In the genomic region with DNA sequence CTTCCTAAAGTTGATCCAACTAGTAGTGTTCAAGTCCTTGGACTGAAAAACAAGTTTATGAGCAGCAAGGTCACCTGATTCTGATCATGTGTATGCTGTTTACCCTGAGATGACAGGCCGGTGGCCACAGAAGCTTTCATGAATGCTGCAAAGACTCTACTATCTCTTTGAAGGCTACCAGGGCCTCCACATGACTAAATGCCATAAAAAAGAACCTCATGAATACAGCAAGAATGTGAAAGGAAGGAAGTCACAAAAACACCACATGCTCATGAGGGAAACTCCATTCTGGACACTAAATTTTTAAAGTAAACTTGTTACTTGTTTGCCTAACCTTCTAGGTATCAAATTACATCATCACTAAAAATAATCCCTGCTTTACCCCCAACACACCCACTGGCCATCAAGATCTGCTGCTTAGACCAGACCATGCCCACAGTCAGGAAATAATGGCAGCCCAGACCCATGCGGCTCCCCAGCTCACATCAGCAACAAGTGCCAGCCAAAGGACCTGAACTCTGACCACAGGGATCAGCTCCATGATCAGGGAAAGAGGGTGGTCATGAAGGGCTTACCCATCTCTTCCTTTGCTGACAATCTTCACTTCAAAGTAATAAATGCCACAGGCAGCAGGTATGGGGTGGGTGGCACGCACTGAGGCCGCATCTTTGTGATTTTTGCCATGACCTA, we compare ENCODE assay signal across 9 cellular contexts. TPM values are rescaled to one million over a fixed set of nuclear protein-coding genes. Genes with fewer than 3 reads are reported as not detected.
DNase-seq lines count a peak whose midpoint lies in the region; ATAC-seq and TF ChIP-seq lines count a peak whose summit lies in the region.
"Had no signal": no experiment of that assay in that cellular context is flagged by ENCODE, and none has a peak within 500 bp of the region (broad histone marks: within the 10 kb centered on the region; RNA-seq: fewer than 3 reads in every experiment).

No MANE protein-coding gene starts in this region.

- H3K4me1 Mint-ChIP-seq in activated CD4-positive, alpha-beta T cell treated with anti-CD3 and anti-CD28 coated beads, Interleukin-2, amount 10 ng/mL, durations not matched to agents 24 days and 14 days = peaks cover 53% of the 10 kb centered on the region
- peaks cover 27% of the 10 kb centered on the region for H3K4me1 Mint-ChIP-seq in activated T-helper 17 cell treated with anti-CD3 and anti-CD28 coated beads, Interleukin-2, amount 50 U/mL, for 72 hours
- H3K4me1 Mint-ChIP-seq in immature natural killer cell = peaks cover 39 to 40% of the 10 kb centered on the region in 2 donors
- H3K4me1 Mint-ChIP-seq in stimulated activated naive CD8-positive, alpha-beta T cell treated with anti-CD3 and anti-CD28 coated beads, Interleukin-15, amount 100 ng/mL, for 72 hours = peaks cover 62% of the 10 kb centered on the region

- no peak for ATAC-seq in activated T-helper 17 cell treated with anti-CD3 and anti-CD28 coated beads, Interleukin-2, amount 50 U/mL, for 72 hours (replicated peaks)
- no peak for ATAC-seq in stimulated activated naive CD8-positive, alpha-beta T cell treated with anti-CD3 and anti-CD28 coated beads, Interleukin-15, amount 100 ng/mL, for 72 hours

- peak overlapping the region; percentile 97 for H3K27ac Mint-ChIP-seq in activated CD4-positive, alpha-beta T cell treated with anti-CD3 and anti-CD28 coated beads, Interleukin-2, amount 10 ng/mL, durations not matched to agents 24 days and 14 days
- H3K27ac Mint-ChIP-seq in activated T-helper 17 cell treated with anti-CD3 and anti-CD28 coated beads, Interleukin-2, amount 50 U/mL, for 72 hours = peak overlapping the region; percentile 57
- peak overlapping the region; percentile 62 to 96 (median 77) for H3K27ac Mint-ChIP-seq in immature natural killer cell
- peak overlapping the region; percentile 74 to 93 for H3K27ac Mint-ChIP-seq in stimulated activated naive CD8-positive, alpha-beta T cell treated with anti-CD3 and anti-CD28 coated beads, Interleukin-15, amount 100 ng/mL, for 72 hours

- intact Hi-C loops in activated CD4-positive, alpha-beta T cell treated with anti-CD3 and anti-CD28 coated beads, Interleukin-2, amount 10 ng/mL, durations not matched to agents 24 days and 14 days (cut with micrococcal nuclease) = loop anchor here (5.0 to 10.0 kb wide), 4 partner anchors 132 to 1040 kb away; a partner anchor contains a TSS

- TF ChIP-seq CTCF in GM20000 (IDR thresholded peaks at IDR 0.05; ENCODE audit: extremely low read depth, missing control alignments) = no peak

- peak; percentile 66 for DNase-seq in activated CD4-positive, alpha-beta T cell treated with anti-CD3 and anti-CD28 coated beads, Interleukin-2, amount 10 ng/mL, durations not matched to agents 24 days and 14 days
- DNase-seq in activated CD4-positive, alpha-beta T cell treated with anti-CD3 and anti-CD28 coated beads for 4 hours = no peak
- DNase-seq in immature natural killer cell (no peak), DMS79 treated with DMSO at 0.1 percent for 48 hours (lab: John Stamatoyannopoulos, UW) (no peak), GM20000 (ENCODE audit: low spot score) (no peak), GM03348 (ENCODE audit: low spot score) (no peak)
- peak in 1 of 2 donors; percentile 40 for DNase-seq in stimulated activated naive CD8-positive, alpha-beta T cell treated with anti-CD3 and anti-CD28 coated beads, Interleukin-15, amount 100 ng/mL, for 72 hours
- DNase-seq: C1 segment of cervical spinal cord had no signal

- H3K4me3 Mint-ChIP-seq in activated CD4-positive, alpha-beta T cell treated with anti-CD3 and anti-CD28 coated beads, Interleukin-2, amount 10 ng/mL, durations not matched to agents 24 days and 14 days = peak overlapping the region; percentile 97
- peak overlapping the region; percentile 77 for H3K4me3 Mint-ChIP-seq in activated T-helper 17 cell treated with anti-CD3 and anti-CD28 coated beads, Interleukin-2, amount 50 U/mL, for 72 hours
- H3K4me3 Mint-ChIP-seq in immature natural killer cell = peak overlapping the region; percentile 92 to 97 (median 94)
- H3K4me3 Mint-ChIP-seq in stimulated activated naive CD8-positive, alpha-beta T cell treated with anti-CD3 and anti-CD28 coated beads, Interleukin-15, amount 100 ng/mL, for 72 hours = peak overlapping the region; percentile 95 to 98

- H3K36me3 Mint-ChIP-seq in activated CD4-positive, alpha-beta T cell treated with anti-CD3 and anti-CD28 coated beads, Interleukin-2, amount 10 ng/mL, durations not matched to agents 24 days and 14 days (ENCODE audit: low read depth) = peaks cover 42% of the 10 kb centered on the region
- H3K36me3 Mint-ChIP-seq in activated T-helper 17 cell treated with anti-CD3 and anti-CD28 coated beads, Interleukin-2, amount 50 U/mL, for 72 hours (ENCODE audit: low read depth) = peaks cover 55% of the 10 kb centered on the region
- no peaks in the 10 kb centered on the region for H3K36me3 Mint-ChIP-seq in immature natural killer cell

- H3K27me3 Mint-ChIP-seq in activated CD4-positive, alpha-beta T cell treated with anti-CD3 and anti-CD28 coated beads, Interleukin-2, amount 10 ng/mL, durations not matched to agents 24 days and 14 days = no peaks in the 10 kb centered on the region
- no peaks in the 10 kb centered on the region for H3K27me3 Mint-ChIP-seq in activated T-helper 17 cell treated with anti-CD3 and anti-CD28 coated beads, Interleukin-2, amount 50 U/mL, for 72 hours
- peaks cover 0 to 5% (median 3%) of the 10 kb centered on the region in 3 donors for H3K27me3 Mint-ChIP-seq in immature natural killer cell (ENCODE audit: low read depth in 3 of 3)
- H3K27me3 Mint-ChIP-seq in stimulated activated naive CD8-positive, alpha-beta T cell treated with anti-CD3 and anti-CD28 coated beads, Interleukin-15, amount 100 ng/mL, for 72 hours = no peaks in the 10 kb centered on the region

- no peaks in the 10 kb centered on the region for H3K9me3 Mint-ChIP-seq in activated CD4-positive, alpha-beta T cell treated with anti-CD3 and anti-CD28 coated beads, Interleukin-2, amount 10 ng/mL, durations not matched to agents 24 days and 14 days
- no peaks in the 10 kb centered on the region for H3K9me3 Mint-ChIP-seq in activated T-helper 17 cell treated with anti-CD3 and anti-CD28 coated beads, Interleukin-2, amount 50 U/mL, for 72 hours
- no peaks in the 10 kb centered on the region for H3K9me3 Mint-ChIP-seq in immature natural killer cell
- no peaks in the 10 kb centered on the region for H3K9me3 Mint-ChIP-seq in stimulated activated naive CD8-positive, alpha-beta T cell treated with anti-CD3 and anti-CD28 coated beads, Interleukin-15, amount 100 ng/mL, for 72 hours

RNA-seq across cellular contexts. Expression of a gene that starts 1.4 kb away (rescaled TPM):
- 18.2 and 18.6 TPM in 2 replicates for total RNA-seq in activated CD4-positive, alpha-beta T cell treated with anti-CD3 and anti-CD28 coated beads, Interleukin-2, amount 10 ng/mL, durations not matched to agents 24 days and 14 days
- 10 to 100 TPM; 18.4 to 21.0 TPM for total RNA-seq in activated T-helper 17 cell treated with anti-CD3 and anti-CD28 coated beads, Interleukin-2, amount 50 U/mL, for 72 hours
- polyA plus RNA-seq in immature natural killer cell = 10 to 100 TPM in 1 of 3 donors, 1 to 10 TPM in 2; 2.6 to 12.4 (median 7.9) TPM

RNA-seq across cellular contexts. Expression of a gene that starts 1.7 kb away (rescaled TPM):
- 0.65 and 0.80 TPM in 2 replicates for total RNA-seq in activated CD4-positive, alpha-beta T cell treated with anti-CD3 and anti-CD28 coated beads, Interleukin-2, amount 10 ng/mL, durations not matched to agents 24 days and 14 days
- under 1 TPM in 1 of 2 donors, not detected in 1; 0.26 TPM for total RNA-seq in activated T-helper 17 cell treated with anti-CD3 and anti-CD28 coated beads, Interleukin-2, amount 50 U/mL, for 72 hours
- polyA plus RNA-seq in immature natural killer cell = not detected

RNA-seq across cellular contexts. Expression of a gene that starts 37.1 kb away (rescaled TPM):
- total RNA-seq in activated CD4-positive, alpha-beta T cell treated with anti-CD3 and anti-CD28 coated beads, Interleukin-2, amount 10 ng/mL, durations not matched to agents 24 days and 14 days = 46.4 and 48.7 TPM in 2 replicates
- total RNA-seq in activated T-helper 17 cell treated with anti-CD3 and anti-CD28 coated beads, Interleukin-2, amount 50 U/mL, for 72 hours = 10 to 100 TPM; 29.9 to 51.6 TPM
- polyA plus RNA-seq in immature natural killer cell = 100 to 1,000 TPM; 102 to 129 (median 117) TPM

RNA-seq across cellular contexts. Expression of a gene that starts 41.7 kb away (rescaled TPM):
- total RNA-seq in activated CD4-positive, alpha-beta T cell treated with anti-CD3 and anti-CD28 coated beads, Interleukin-2, amount 10 ng/mL, durations not matched to agents 24 days and 14 days = 184 and 188 TPM in 2 replicates
- 100 to 1,000 TPM in 1 of 2 donors, 10 to 100 TPM in 1; 82.9 to 175 TPM for total RNA-seq in activated T-helper 17 cell treated with anti-CD3 and anti-CD28 coated beads, Interleukin-2, amount 50 U/mL, for 72 hours
- polyA plus RNA-seq in immature natural killer cell = 100 to 1,000 TPM; 115 to 157 (median 130) TPM

RNA-seq across cellular contexts. Expression of a gene that starts 42.5 kb away (rescaled TPM):
- total RNA-seq in activated CD4-positive, alpha-beta T cell treated with anti-CD3 and anti-CD28 coated beads, Interleukin-2, amount 10 ng/mL, durations not matched to agents 24 days and 14 days = 37.0 and 44.5 TPM in 2 replicates
- 10 to 100 TPM; 61.4 to 64.2 TPM for total RNA-seq in activated T-helper 17 cell treated with anti-CD3 and anti-CD28 coated beads, Interleukin-2, amount 50 U/mL, for 72 hours
- 10 to 100 TPM in 2 of 3 donors, 1 to 10 TPM in 1; 9.3 to 15.0 (median 12.4) TPM for polyA plus RNA-seq in immature natural killer cell
